ENCODE assay signal across 8 cellular contexts in genomic region chr11:70398834-70399680, GRCh38. TPM values are rescaled to one million over a fixed set of nuclear protein-coding genes. Genes with fewer than 3 reads are reported as not detected.
DNase-seq lines count a peak whose midpoint lies in the region; ATAC-seq, FAIRE-seq and TF ChIP-seq lines count a peak whose summit lies in the region.

No MANE protein-coding gene starts in this region.

- no peak for FAIRE-seq in GM12892 (lab: Jason Lieb, UNC)

- peak; percentile 49 for DNase-seq in GM12892 (ENCODE audit: insufficient read length)
- no peak for DNase-seq in SJSA1 (ENCODE audit: low read depth in 1 of 2, low spot score in 2 of 2)
- no peak for DNase-seq in fibroblast of the aortic adventitia (ENCODE audit: low read depth)
- DNase-seq in prostate gland (ENCODE audit: low spot score): no peak
- DNase-seq in NCI-H2196 treated with DMSO at 0.1 percent for 48 hours (lab: John Stamatoyannopoulos, UW; ENCODE audit: unreplicated experiment): no peak

- no peak for TF ChIP-seq CTCF in fibroblast of the aortic adventitia (IDR thresholded peaks at IDR 0.05; ENCODE audit: insufficient read depth, low read length)
- TF ChIP-seq CTCF in prostate gland (IDR thresholded peaks at IDR 0.05): no peak

- intact Hi-C loops in prostate gland (cut with DNase I): loop anchor here (5.0 to 10.0 kb wide), 3 partner anchors 74 to 194 kb away; partner anchors contain the start of genes FADD and PPFIA1

- H3K4me1 ChIP-seq in SJSA1 (replicated peaks): peaks cover 21% of the 10 kb centered on the region
- H3K4me1 ChIP-seq in prostate gland (replicated peaks): no peaks in the 10 kb centered on the region

- no peak for ATAC-seq in GM21529 (IDR thresholded peaks at IDR 0.05; ENCODE audit: unreplicated experiment)
- ATAC-seq in HG02970 (IDR thresholded peaks at IDR 0.05; ENCODE audit: low FRiP score, unreplicated experiment): no peak
- no peak for ATAC-seq in HG03139 (IDR thresholded peaks at IDR 0.05; ENCODE audit: unreplicated experiment)

- H3K4me3 ChIP-seq in SJSA1 (peak overlapping the region; percentile 97), fibroblast of the aortic adventitia (ENCODE audit: low read depth, low read length) (peak overlapping the region; percentile 89), prostate gland (peak overlapping the region; percentile 77 to 91)

- H3K27me3 ChIP-seq in SJSA1 (replicated peaks) (no peaks in the 10 kb centered on the region), prostate gland (replicated peaks; ENCODE audit: insufficient read depth) (no peaks in the 10 kb centered on the region)

- H3K27ac ChIP-seq in SJSA1 (peak overlapping the region; percentile 96), prostate gland (peak overlapping the region; percentile 83 to 84)

- H3K36me3 ChIP-seq in SJSA1: peaks cover 54% of the 10 kb centered on the region
- no peaks in the 10 kb centered on the region for H3K36me3 ChIP-seq in prostate gland

- no peak for TF ChIP-seq POLR2A in GM12892 (IDR thresholded peaks at IDR 0.05; ENCODE audit: low read depth, low read length)
- peak; percentile 7 for TF ChIP-seq POLR2A in prostate gland (IDR thresholded peaks at IDR 0.05)

- 2% methylated on average over 42 of the region's 42 CpGs for WGBS in prostate gland

- H3K9me3 ChIP-seq in SJSA1 (replicated peaks): no peaks in the 10 kb centered on the region
- H3K9me3 ChIP-seq in prostate gland: no peaks in the 10 kb centered on the region

RNA-seq across cellular contexts. Expression of gene CTTN, which starts 0.7 kb away (rescaled TPM):
- polyA plus RNA-seq in GM12892 (2012; ENCODE audit: missing spikeins): 23.7 TPM
- total RNA-seq in SJSA1 (2014; rRNA removed; shearing (Covaris generic)): 747 and 1,035 TPM in 2 replicates
- total RNA-seq in fibroblast of the aortic adventitia (ENCODE audit: low replicate concordance) (349 and 364 TPM in 2 replicates), prostate gland (100 to 1,000 TPM; 208 to 348 TPM)
